Comparison of ENCODE assay signal across 1 cellular context in the genomic region with DNA sequence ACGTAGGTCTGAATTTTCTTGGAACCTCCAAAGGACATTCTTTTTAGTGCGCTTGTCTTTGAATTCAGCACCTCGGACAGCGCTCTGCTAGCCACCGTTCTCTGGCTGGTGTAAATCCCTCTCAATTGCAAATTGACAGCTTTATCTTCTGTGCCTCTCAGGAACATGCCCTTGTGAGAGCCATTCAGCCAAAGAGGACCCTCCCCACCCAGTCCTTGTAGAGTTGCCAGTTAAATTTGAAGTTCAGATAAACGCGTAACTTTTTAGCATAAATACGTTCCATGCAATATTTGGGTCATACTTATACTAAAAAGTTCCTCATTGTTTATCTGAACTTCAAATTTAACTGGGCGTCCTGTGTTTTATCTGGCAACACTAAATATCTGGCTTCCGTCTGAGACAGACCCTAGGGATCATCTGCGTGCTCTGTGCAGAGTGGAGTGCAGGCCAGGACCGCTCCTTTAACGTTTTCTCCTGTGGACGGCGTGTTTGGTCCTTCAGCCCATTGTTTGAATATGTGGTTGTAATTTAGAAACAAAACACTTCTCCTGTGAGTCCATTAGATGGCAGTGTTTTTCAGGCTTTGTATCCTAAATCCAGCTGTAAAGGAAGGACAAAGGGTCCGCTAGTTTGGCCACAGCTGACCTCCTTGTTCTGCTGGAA.
A peak's percentile ranks its signal among the peaks of the same experiment; 100 is the strongest.
TF ChIP-seq lines count a peak whose summit lies in the region.

No MANE protein-coding gene starts in this region.

TF ChIP-seq in WTC11, 78 proteins besides CTCF, POLR2A, EP300 and RAD21 (continued from another document):
- TF ChIP-seq, protein P1, sequence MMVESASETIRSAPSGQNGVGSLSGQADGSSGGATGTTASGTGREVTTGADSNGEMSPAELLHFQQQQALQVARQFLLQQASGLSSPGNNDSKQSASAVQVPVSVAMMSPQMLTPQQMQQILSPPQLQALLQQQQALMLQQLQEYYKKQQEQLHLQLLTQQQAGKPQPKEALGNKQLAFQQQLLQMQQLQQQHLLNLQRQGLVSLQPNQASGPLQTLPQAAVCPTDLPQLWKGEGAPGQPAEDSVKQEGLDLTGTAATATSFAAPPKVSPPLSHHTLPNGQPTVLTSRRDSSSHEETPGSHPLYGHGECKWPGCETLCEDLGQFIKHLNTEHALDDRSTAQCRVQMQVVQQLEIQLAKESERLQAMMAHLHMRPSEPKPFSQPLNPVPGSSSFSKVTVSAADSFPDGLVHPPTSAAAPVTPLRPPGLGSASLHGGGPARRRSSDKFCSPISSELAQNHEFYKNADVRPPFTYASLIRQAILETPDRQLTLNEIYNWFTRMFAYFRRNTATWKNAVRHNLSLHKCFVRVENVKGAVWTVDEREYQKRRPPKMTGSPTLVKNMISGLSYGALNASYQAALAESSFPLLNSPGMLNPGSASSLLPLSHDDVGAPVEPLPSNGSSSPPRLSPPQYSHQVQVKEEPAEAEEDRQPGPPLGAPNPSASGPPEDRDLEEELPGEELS (CRISPR knock-in tag; IDR thresholded peaks at IDR 0.05): 0 out of 2 replicates have a peak, but pooled peaks have one; percentile 30
- no peak for TF ChIP-seq GRHL2 (CRISPR knock-in tag; IDR thresholded peaks at IDR 0.05; ENCODE audit: insufficient replicate concordance, severe bottlenecking)
- TF ChIP-seq, protein P2, sequence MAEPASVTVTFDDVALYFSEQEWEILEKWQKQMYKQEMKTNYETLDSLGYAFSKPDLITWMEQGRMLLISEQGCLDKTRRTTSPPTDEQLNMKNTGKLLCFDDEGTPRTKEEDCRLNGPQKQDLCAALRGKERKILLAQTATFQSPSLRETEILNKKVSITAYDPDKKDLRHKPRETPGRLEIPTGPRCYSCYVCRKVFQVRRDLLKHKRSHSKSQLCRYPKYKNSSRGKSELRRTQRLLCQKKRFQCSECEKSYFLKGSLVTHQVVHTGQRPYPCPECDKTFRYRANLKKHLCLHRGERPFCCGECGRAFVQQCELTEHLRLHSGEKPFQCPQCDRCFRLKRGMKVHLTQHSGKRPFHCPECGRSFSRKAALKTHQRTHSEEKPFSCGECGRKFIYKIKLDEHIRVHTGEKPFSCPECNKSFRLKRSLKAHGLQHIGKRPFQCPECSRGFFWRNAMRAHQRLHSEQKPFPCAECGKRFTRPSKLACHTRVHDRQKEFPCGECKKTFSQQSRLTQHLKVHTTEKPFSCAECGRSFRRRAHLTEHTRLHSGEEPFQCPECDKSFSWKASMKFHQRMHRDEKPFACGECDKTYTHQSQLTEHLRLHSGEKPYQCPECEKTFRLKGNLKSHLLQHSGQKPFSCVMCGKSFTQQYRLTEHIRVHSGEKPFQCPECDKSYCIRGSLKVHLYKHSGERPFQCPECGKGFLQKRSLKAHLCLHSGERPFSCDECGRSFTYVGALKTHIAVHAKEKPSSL (CRISPR knock-in tag; conservative IDR thresholded peaks at IDR 0.05): no peak
- peak; percentile 82 for TF ChIP-seq TEAD4 (CRISPR knock-in tag; IDR thresholded peaks at IDR 0.05)
- TF ChIP-seq HMGA2 (CRISPR knock-in tag; IDR thresholded peaks at IDR 0.05): no peak
- TF ChIP-seq CREB1 (CRISPR knock-in tag; IDR thresholded peaks at IDR 0.05): no peak
- peak; percentile 66; the same call in 1 of the 2 replicates for TF ChIP-seq TEAD1 (CRISPR knock-in tag; IDR thresholded peaks at IDR 0.05)
- TF ChIP-seq ZNF232 (CRISPR knock-in tag; IDR thresholded peaks at IDR 0.05): peak; percentile 41; the same call in 1 of the 2 replicates
- no peak for TF ChIP-seq TP53 (CRISPR knock-in tag; IDR thresholded peaks at IDR 0.05)
- TF ChIP-seq, protein P3, sequence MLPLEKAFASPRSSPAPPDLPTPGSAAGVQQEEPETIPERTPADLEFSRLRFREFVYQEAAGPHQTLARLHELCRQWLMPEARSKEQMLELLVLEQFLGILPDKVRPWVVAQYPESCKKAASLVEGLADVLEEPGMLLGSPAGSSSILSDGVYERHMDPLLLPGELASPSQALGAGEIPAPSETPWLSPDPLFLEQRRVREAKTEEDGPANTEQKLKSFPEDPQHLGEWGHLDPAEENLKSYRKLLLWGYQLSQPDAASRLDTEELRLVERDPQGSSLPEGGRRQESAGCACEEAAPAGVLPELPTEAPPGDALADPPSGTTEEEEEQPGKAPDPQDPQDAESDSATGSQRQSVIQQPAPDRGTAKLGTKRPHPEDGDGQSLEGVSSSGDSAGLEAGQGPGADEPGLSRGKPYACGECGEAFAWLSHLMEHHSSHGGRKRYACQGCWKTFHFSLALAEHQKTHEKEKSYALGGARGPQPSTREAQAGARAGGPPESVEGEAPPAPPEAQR (CRISPR knock-in tag; IDR thresholded peaks at IDR 0.05): no peak
- TF ChIP-seq ESRRA (CRISPR knock-in tag; IDR thresholded peaks at IDR 0.05; ENCODE audit: borderline replicate concordance): no peak; the same call in 1 of the 2 replicates
- no peak for TF ChIP-seq KAT7 (CRISPR knock-in tag; IDR thresholded peaks at IDR 0.05; ENCODE audit: borderline replicate concordance)
- TF ChIP-seq, protein P4, sequence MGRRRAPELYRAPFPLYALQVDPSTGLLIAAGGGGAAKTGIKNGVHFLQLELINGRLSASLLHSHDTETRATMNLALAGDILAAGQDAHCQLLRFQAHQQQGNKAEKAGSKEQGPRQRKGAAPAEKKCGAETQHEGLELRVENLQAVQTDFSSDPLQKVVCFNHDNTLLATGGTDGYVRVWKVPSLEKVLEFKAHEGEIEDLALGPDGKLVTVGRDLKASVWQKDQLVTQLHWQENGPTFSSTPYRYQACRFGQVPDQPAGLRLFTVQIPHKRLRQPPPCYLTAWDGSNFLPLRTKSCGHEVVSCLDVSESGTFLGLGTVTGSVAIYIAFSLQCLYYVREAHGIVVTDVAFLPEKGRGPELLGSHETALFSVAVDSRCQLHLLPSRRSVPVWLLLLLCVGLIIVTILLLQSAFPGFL (CRISPR knock-in tag; IDR thresholded peaks at IDR 0.05; ENCODE audit: borderline replicate concordance): no peak
- TF ChIP-seq, protein P5, sequence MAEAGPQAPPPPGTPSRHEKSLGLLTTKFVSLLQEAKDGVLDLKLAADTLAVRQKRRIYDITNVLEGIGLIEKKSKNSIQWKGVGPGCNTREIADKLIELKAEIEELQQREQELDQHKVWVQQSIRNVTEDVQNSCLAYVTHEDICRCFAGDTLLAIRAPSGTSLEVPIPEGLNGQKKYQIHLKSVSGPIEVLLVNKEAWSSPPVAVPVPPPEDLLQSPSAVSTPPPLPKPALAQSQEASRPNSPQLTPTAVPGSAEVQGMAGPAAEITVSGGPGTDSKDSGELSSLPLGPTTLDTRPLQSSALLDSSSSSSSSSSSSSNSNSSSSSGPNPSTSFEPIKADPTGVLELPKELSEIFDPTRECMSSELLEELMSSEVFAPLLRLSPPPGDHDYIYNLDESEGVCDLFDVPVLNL (CRISPR knock-in tag; IDR thresholded peaks at IDR 0.05; ENCODE audit: borderline replicate concordance, low read depth): no peak
- TF ChIP-seq, protein P6, sequence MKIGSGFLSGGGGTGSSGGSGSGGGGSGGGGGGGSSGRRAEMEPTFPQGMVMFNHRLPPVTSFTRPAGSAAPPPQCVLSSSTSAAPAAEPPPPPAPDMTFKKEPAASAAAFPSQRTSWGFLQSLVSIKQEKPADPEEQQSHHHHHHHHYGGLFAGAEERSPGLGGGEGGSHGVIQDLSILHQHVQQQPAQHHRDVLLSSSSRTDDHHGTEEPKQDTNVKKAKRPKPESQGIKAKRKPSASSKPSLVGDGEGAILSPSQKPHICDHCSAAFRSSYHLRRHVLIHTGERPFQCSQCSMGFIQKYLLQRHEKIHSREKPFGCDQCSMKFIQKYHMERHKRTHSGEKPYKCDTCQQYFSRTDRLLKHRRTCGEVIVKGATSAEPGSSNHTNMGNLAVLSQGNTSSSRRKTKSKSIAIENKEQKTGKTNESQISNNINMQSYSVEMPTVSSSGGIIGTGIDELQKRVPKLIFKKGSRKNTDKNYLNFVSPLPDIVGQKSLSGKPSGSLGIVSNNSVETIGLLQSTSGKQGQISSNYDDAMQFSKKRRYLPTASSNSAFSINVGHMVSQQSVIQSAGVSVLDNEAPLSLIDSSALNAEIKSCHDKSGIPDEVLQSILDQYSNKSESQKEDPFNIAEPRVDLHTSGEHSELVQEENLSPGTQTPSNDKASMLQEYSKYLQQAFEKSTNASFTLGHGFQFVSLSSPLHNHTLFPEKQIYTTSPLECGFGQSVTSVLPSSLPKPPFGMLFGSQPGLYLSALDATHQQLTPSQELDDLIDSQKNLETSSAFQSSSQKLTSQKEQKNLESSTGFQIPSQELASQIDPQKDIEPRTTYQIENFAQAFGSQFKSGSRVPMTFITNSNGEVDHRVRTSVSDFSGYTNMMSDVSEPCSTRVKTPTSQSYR (CRISPR knock-in tag; IDR thresholded peaks at IDR 0.05): no peak
- TF ChIP-seq RELA (CRISPR knock-in tag; IDR thresholded peaks at IDR 0.05; ENCODE audit: borderline replicate concordance): no peak
- no peak for TF ChIP-seq MYBL2 (CRISPR knock-in tag; IDR thresholded peaks at IDR 0.05)
- TF ChIP-seq NR1H2 (CRISPR knock-in tag; IDR thresholded peaks at IDR 0.05): no peak
- peak; percentile 54; the same call in 1 of the 2 replicates for TF ChIP-seq ETV6 (CRISPR knock-in tag; IDR thresholded peaks at IDR 0.05)
- peak; percentile 32; the same call in 1 of the 2 replicates for TF ChIP-seq CREM (CRISPR knock-in tag; IDR thresholded peaks at IDR 0.05)
- TF ChIP-seq, protein P7, sequence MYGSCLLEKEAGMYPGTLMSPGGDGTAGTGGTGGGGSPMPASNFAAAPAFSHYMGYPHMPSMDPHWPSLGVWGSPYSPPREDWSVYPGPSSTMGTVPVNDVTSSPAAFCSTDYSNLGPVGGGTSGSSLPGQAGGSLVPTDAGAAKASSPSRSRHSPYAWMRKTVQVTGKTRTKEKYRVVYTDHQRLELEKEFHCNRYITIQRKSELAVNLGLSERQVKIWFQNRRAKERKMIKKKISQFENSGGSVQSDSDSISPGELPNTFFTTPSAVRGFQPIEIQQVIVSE (CRISPR knock-in tag; IDR thresholded peaks at IDR 0.05; ENCODE audit: borderline replicate concordance): no peak
- TF ChIP-seq, protein P8, sequence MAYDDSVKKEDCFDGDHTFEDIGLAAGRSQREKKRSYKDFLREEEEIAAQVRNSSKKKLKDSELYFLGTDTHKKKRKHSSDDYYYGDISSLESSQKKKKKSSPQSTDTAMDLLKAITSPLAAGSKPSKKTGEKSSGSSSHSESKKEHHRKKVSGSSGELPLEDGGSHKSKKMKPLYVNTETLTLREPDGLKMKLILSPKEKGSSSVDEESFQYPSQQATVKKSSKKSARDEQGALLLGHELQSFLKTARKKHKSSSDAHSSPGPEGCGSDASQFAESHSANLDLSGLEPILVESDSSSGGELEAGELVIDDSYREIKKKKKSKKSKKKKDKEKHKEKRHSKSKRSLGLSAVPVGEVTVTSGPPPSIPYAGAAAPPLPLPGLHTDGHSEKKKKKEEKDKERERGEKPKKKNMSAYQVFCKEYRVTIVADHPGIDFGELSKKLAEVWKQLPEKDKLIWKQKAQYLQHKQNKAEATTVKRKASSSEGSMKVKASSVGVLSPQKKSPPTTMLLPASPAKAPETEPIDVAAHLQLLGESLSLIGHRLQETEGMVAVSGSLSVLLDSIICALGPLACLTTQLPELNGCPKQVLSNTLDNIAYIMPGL (CRISPR knock-in tag; IDR thresholded peaks at IDR 0.05): no peak
- TF ChIP-seq, protein P9, sequence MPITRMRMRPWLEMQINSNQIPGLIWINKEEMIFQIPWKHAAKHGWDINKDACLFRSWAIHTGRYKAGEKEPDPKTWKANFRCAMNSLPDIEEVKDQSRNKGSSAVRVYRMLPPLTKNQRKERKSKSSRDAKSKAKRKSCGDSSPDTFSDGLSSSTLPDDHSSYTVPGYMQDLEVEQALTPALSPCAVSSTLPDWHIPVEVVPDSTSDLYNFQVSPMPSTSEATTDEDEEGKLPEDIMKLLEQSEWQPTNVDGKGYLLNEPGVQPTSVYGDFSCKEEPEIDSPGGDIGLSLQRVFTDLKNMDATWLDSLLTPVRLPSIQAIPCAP (CRISPR knock-in tag; IDR thresholded peaks at IDR 0.05): no peak
TF ChIP-seq in WTC11: peak in this region for 13.
